ENCODE assay signal across 1 cellular context in genomic region chr10:132223611-132224342, GRCh38.
TF ChIP-seq lines count a peak whose summit lies in the region.

No MANE protein-coding gene starts in this region.

TF ChIP-seq in HCT116, 20 proteins besides CTCF, POLR2A, EP300 and RAD21:
- TF ChIP-seq POLR2AphosphoS5 (IDR thresholded peaks at IDR 0.05; ENCODE audit: low read depth, low read length) (no peak), YY1 (IDR thresholded peaks at IDR 0.05; ENCODE audit: extremely low read depth, insufficient replicate concordance, low read depth, low read length) (no peak), CEBPB (IDR thresholded peaks at IDR 0.05; ENCODE audit: low read depth) (no peak), SIN3A (IDR thresholded peaks at IDR 0.05; ENCODE audit: low read depth) (no peak), ATF3 (IDR thresholded peaks at IDR 0.05) (no peak), SP1 (IDR thresholded peaks at IDR 0.05; ENCODE audit: low read depth) (no peak), EGR1 (IDR thresholded peaks at IDR 0.05; ENCODE audit: low read depth) (no peak), TCF7L2 (IDR thresholded peaks at IDR 0.05; ENCODE audit: borderline replicate concordance, extremely low read depth, insufficient read depth, insufficient read length) (no peak), SRF (IDR thresholded peaks at IDR 0.05; ENCODE audit: low read depth) (no peak), ELF1 (IDR thresholded peaks at IDR 0.05; ENCODE audit: borderline replicate concordance, low read depth) (no peak), JUND (IDR thresholded peaks at IDR 0.05) (no peak), ZNF274 (IDR thresholded peaks at IDR 0.05; ENCODE audit: low read depth, low read length) (no peak), EZH2 (IDR thresholded peaks at IDR 0.05) (no peak)
TF ChIP-seq in HCT116: peak in this region for 0.
